11 cellular contexts compared by ENCODE assay signal in genomic region chr22:36032611-36033010, GRCh38.
"Had no signal": no experiment of that assay in that cellular context is flagged by ENCODE, and none has a peak within 500 bp of the region (broad histone marks: within the 10 kb centered on the region; RNA-seq: fewer than 3 reads in every experiment).

No MANE protein-coding gene starts in this region.

- H3K4me3 Mint-ChIP-seq: GM23338, H9, HFFc6 had no signal

- H3K27ac ChIP-seq: GM23248 had no signal

- FAIRE-seq: H1, H54 had no signal

- ATAC-seq: GM23338, HCT116 had no signal

- H3K36me3 ChIP-seq: HAP-1 had no signal

- H3K9ac ChIP-seq: GM23248 had no signal

- H3K4me3 ChIP-seq: GM23248, GM23338, HAP-1 had no signal

- H3K4me2 ChIP-seq: GM23338 had no signal

- H3K9me3 Mint-ChIP-seq: GM23338, H9, HFFc6 had no signal

- DNase-seq: GM23248, GOT3, H7, H9, HCEC 1CT, HFFc6 had no signal

- H3K9me3 ChIP-seq: HAP-1 had no signal

- H2AFZ ChIP-seq: GM23248, GM23338 had no signal

- H3K27ac Mint-ChIP-seq: GM23338, H9, HFFc6 had no signal
